ENCODE assay signal across 9 cellular contexts in genomic region chr22:38881464-38881871, GRCh38. TPM values are rescaled to one million over a fixed set of nuclear protein-coding genes. Genes with fewer than 3 reads are reported as not detected.
DNase-seq lines count a peak whose midpoint lies in the region; ATAC-seq, FAIRE-seq and TF ChIP-seq lines count a peak whose summit lies in the region.
"Had no signal": no experiment of that assay in that cellular context is flagged by ENCODE, and none has a peak within 500 bp of the region (broad histone marks: within the 10 kb centered on the region; RNA-seq: fewer than 3 reads in every experiment).

No MANE protein-coding gene starts in this region.

- TF ChIP-seq CTCF in transverse colon (IDR thresholded peaks at IDR 0.05), result no peak

- H3K27ac ChIP-seq in cingulate gyrus (ENCODE audit: low read depth, low read length) (peak overlapping the region; percentile 67), transverse colon (peak overlapping the region; percentile 75 to 89 (median 84))

- in situ Hi-C loops in transverse colon (cut with MboI; ENCODE audit: low pct_ligation_motif_present in 1 of 4, low pct_unique_long_range_greater_than_20kb in 1 of 4, low sequenced_read_pairs in 3 of 4), result no loop called here

- DNase-seq in M059J (ENCODE audit: low read depth) (peak; percentile 42), medulla oblongata (ENCODE audit: extremely low spot score) (peak; percentile 65), transverse colon (peak; percentile 54), GM19239 (ENCODE audit: insufficient read length, low spot score) (no peak)
- no peak for DNase-seq in activated CD4-positive, alpha-beta T cell treated with anti-CD3 and anti-CD28 coated beads for 48 hours

- H3K4me3 ChIP-seq in transverse colon, result no peak overlapping the region

- FAIRE-seq in GM19239 (lab: Jason Lieb, UNC), result no peak
- FAIRE-seq: bronchial epithelial cell had no signal

- H3K9me3 ChIP-seq in transverse colon, result no peaks in the 10 kb centered on the region

- no peak for ATAC-seq in HG02885 (IDR thresholded peaks at IDR 0.05; ENCODE audit: poor library complexity, unreplicated experiment)
- ATAC-seq in GM19467 (IDR thresholded peaks at IDR 0.05; ENCODE audit: unreplicated experiment), result no peak

- intact Hi-C loops in transverse colon (cut with DNase I; ENCODE audit: low total_unique reads), result no loop called here

- peaks cover 11 to 24% (median 15%) of the 10 kb centered on the region in 4 donors for H3K4me1 ChIP-seq in transverse colon

- H3K27me3 ChIP-seq in transverse colon, result no peaks in the 10 kb centered on the region

- no peak for TF ChIP-seq POLR2A in transverse colon (IDR thresholded peaks at IDR 0.05)

- no peak for TF ChIP-seq EP300 in transverse colon (IDR thresholded peaks at IDR 0.05; ENCODE audit: low read depth)

- H3K36me3 ChIP-seq in transverse colon, result no peaks in the 10 kb centered on the region

- 44 to 62% methylated on average over 3 to 9 of the region's 9 CpGs for WGBS in transverse colon (ENCODE audit: low coverage in 1 of 2), 2 donors

RNA-seq across cellular contexts. Expression of gene CBX6, which starts 9.5 kb away (rescaled TPM):
- total RNA-seq in M059J (2014; rRNA removed; shearing (Covaris generic)), result 12.2 and 18.4 TPM in 2 replicates
- 10 to 100 TPM; 14.5 to 42.6 (median 22.1) TPM for total RNA-seq in transverse colon

RNA-seq across cellular contexts. Expression of gene NPTXR, which starts 37.6 kb away (rescaled TPM):
- total RNA-seq in M059J (2014; rRNA removed; shearing (Covaris generic)), result 0.76 and 1.9 TPM in 2 replicates
- total RNA-seq in transverse colon, result 10 to 100 TPM in 1 of 4 donors, 1 to 10 TPM in 2, under 1 TPM in 1; 0.75 to 27.9 (median 1.8) TPM

Comparison
In these comparisons a context has a peak if more than half of its experiments do, and no peak if none do; other contexts are left out.
1. DNase-seq: peak in M059J (single experiment), medulla oblongata (single experiment) and transverse colon (single experiment); none in activated CD4-positive, alpha-beta T cell treated with anti-CD3 and anti-CD28 coated beads for 48 hours (single experiment) and GM19239 (single experiment).